Comparison of ENCODE assay signal across 26 cellular contexts in genomic region chr15:71931261-71931660, GRCh38.
"Had no signal": no experiment of that assay in that cellular context is flagged by ENCODE, and none has a peak within 500 bp of the region (broad histone marks: within the 10 kb centered on the region; RNA-seq: fewer than 3 reads in every experiment).

No MANE protein-coding gene starts in this region.

- H3K27ac ChIP-seq: stomach, suprapubic skin, testis, thoracic aorta, thyroid gland, tibial artery, tibial nerve, transverse colon, upper lobe of left lung, upper lobe of right lung, uterus, vagina had no signal

- H3K9me3 ChIP-seq: suprapubic skin, testis, thyroid gland, upper lobe of right lung, vagina had no signal

- H3K4me1 ChIP-seq: stomach, suprapubic skin, testis, thyroid gland, tibial artery, tibial nerve, transverse colon, upper lobe of left lung, upper lobe of right lung, uterus, vagina had no signal

- DNase-seq: stimulated activated CD4-positive, alpha-beta T cell treated with anti-CD3 and anti-CD28 coated beads, Interleukin-2, amount 100 ng/mL, for 48 hours; stimulated activated CD4-positive, alpha-beta T cell treated with anti-CD3 and anti-CD28 coated beads, Interleukin-4, amount 100 ng/mL, for 1 hour; stimulated activated CD4-positive, alpha-beta T cell treated with anti-CD3 and anti-CD28 coated beads, Interleukin-4, amount 100 ng/mL, for 24 hours; stimulated activated CD4-positive, alpha-beta T cell treated with anti-CD3 and anti-CD28 coated beads, Interleukin-4, amount 100 ng/mL, for 4 hours; stimulated activated CD8-positive, alpha-beta memory T cell treated with anti-CD3 and anti-CD28 coated beads, Interleukin-4, amount 100 ng/mL, for 48 hours; stimulated activated naive B cell treated with anti-CD40 and anti-IgM and Interleukin-4, amounts not matched to agents 10 μg/mL and 1 μg/mL and 100 μg/mL, for 72 hours; stimulated activated naive CD4-positive, alpha-beta T cell; stimulated activated naive CD4-positive, alpha-beta T cell treated with Interleukin-2 at 50 U/mL for 16 hours; stimulated activated naive CD8-positive, alpha-beta T cell treated with anti-CD3 and anti-CD28 coated beads, Interleukin-15, amount 100 ng/mL, for 72 hours; stimulated activated naive CD8-positive, alpha-beta T cell treated with anti-CD3 and anti-CD28 coated beads, Interleukin-15, Interleukin-2, amounts not matched to agents 100 U/mL and 50 U/mL, for 24 hours; stomach; substantia nigra; testis; thyroid gland; tibial artery; transverse colon; trophoblast cell; upper lobe of left lung; upper lobe of right lung; uterus had no signal

- H3K36me3 ChIP-seq: uterus had no signal

- H3K27me3 ChIP-seq: stomach, suprapubic skin, testis, thyroid gland, tibial artery, tibial nerve, transverse colon, upper lobe of left lung, upper lobe of right lung, uterus, vagina had no signal

- ATAC-seq: stimulated activated effector memory CD8-positive, alpha-beta T cell treated with anti-CD3 and anti-CD28 coated beads, Interleukin-12 subunit alpha, Interleukin-12 subunit beta, amount 100 ng/mL, for 72 hours; stimulated activated memory B cell treated with anti-CD40 and anti-IgM and Interleukin-4, amounts not matched to agents 10 μg/mL and 1 μg/mL and 100 μg/mL, for 72 hours; stimulated activated naive B cell treated with anti-CD40 and anti-IgM and Interleukin-4, amounts not matched to agents 10 μg/mL and 1 μg/mL and 100 μg/mL, for 72 hours; stimulated activated naive CD8-positive, alpha-beta T cell treated with anti-CD3 and anti-CD28 coated beads, Interleukin-15, amount 100 ng/mL, for 72 hours; stimulated activated naive CD8-positive, alpha-beta T cell treated with anti-CD3 and anti-CD28 coated beads, Interleukin-15, Interleukin-2, amounts not matched to agents 100 U/mL and 50 U/mL, for 24 hours; upper lobe of right lung had no signal

- H3K4me3 ChIP-seq: stomach, suprapubic skin, testis, thoracic aorta, thyroid gland, tibial artery, tibial nerve, transverse colon, upper lobe of left lung, upper lobe of right lung, uterus, vagina had no signal
